Comparison of ENCODE assay signal across 8 cellular contexts in the genomic region with DNA sequence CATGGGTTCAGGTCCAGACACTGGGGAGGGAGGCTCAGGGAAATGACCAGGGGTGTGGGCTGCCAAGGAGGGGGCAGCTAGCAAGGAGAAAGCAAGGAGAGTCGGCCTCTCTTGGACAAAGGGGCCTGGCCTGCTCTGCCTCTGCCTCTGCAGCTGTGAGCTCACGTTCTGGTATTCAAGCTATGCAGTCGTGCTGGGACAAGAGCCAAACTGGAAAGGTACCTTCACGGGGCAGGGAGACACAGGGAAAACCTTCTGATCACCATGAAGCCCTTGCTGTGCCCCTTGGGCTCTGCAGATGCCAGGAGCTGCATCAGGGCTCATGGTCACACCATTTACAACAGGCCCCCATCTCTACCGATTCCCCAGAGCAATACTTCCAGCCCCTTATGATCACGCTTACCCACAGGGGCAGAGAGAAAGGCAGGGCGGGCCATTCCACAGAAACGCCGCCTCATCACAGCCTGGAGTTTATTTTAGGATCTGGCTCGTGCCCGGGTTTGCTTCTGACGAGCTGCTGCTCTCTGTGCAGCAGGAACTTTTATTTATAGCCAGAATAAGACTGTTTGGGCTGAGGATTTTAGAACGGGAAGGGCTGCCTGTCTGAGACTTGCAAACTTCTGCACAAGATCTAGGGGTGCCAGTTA.
A peak's percentile ranks its signal among the peaks of the same experiment; 100 is the strongest.
DNase-seq lines count a peak whose midpoint lies in the region; ATAC-seq, FAIRE-seq and TF ChIP-seq lines count a peak whose summit lies in the region.

No MANE protein-coding gene starts in this region.

- FAIRE-seq in A549 (lab: Jason Lieb, UNC) (no peak), GM19239 (lab: Jason Lieb, UNC) (no peak)

- H3K4me3 ChIP-seq in A549 (no peak overlapping the region), MG63 (peak overlapping the region; percentile 9; the same call in 1 of the 2 replicates), uterus (no peak overlapping the region)

- H3K27me3 Mint-ChIP-seq in effector memory CD8-positive, alpha-beta T cell = no peaks in the 10 kb centered on the region

- peak overlapping the region; percentile 85 for H3K4me2 ChIP-seq in A549

- H3K27ac ChIP-seq in A549 (peak overlapping the region; percentile 56 to 80; a peak in 5 of 6 replicates), uterus (peak overlapping the region; percentile 85 to 97)

- H3K27me3 ChIP-seq in MG63 (no peaks in the 10 kb centered on the region), uterus (no peaks in the 10 kb centered on the region)

- H3K36me3 ChIP-seq in MG63 (peaks cover 2% of the 10 kb centered on the region; the same call in 1 of the 2 replicates), uterus (no peaks in the 10 kb centered on the region)

- no peaks in the 10 kb centered on the region for H3K9me3 Mint-ChIP-seq in effector memory CD8-positive, alpha-beta T cell

- WGBS in A549 (ENCODE audit: missing lambda C conversion rate) = 6% methylated on average over 13 of the region's 13 CpGs

- no peak for TF ChIP-seq RAD21 in A549 (conservative IDR thresholded peaks at IDR 0.05 in 1 of 2, IDR thresholded peaks at IDR 0.05 in 1 of 2)

- H3K4me1 ChIP-seq in A549 = peaks cover 43% of the 10 kb centered on the region
- H3K4me1 ChIP-seq in uterus = peaks cover 17 to 23% of the 10 kb centered on the region in 2 donors

- H3K9me3 ChIP-seq in A549 (no peaks in the 10 kb centered on the region), MG63 (no peaks in the 10 kb centered on the region), uterus (no peaks in the 10 kb centered on the region)

- DNase-seq in A549 (ENCODE audit: low read depth in 1 of 2, low spot score in 1 of 2) = peak; percentile 67 to 81
- DNase-seq in MG63 = peak; percentile 91
- no peak for DNase-seq in effector memory CD8-positive, alpha-beta T cell
- peak; percentile 55 for DNase-seq in medulla oblongata (ENCODE audit: extremely low spot score)
- DNase-seq in uterus = peak; percentile 76 to 86
- DNase-seq in GM19239 (ENCODE audit: insufficient read length, low spot score) = no peak
- no peak for DNase-seq in NK-92 (lab: John Stamatoyannopoulos, UW; ENCODE audit: unreplicated experiment)
- no peak for DNase-seq in activated effector memory CD4-positive, alpha-beta T cell treated with Interleukin-2 at 50 U/mL for 16 hours

- peak; percentile 88 to 92 for ATAC-seq in A549
- no peak for ATAC-seq in effector memory CD8-positive, alpha-beta T cell (replicated peaks)

- peak overlapping the region; percentile 60 to 78 for H3K27ac Mint-ChIP-seq in effector memory CD8-positive, alpha-beta T cell

- TF ChIP-seq CTCF in A549 (IDR thresholded peaks at IDR 0.05) (no peak), uterus (IDR thresholded peaks at IDR 0.05) (no peak)

- peaks cover 17 to 25% of the 10 kb centered on the region in 2 donors for H3K4me1 Mint-ChIP-seq in effector memory CD8-positive, alpha-beta T cell (ENCODE audit: low read depth in 2 of 2)

- TF ChIP-seq POLR2A in A549 (IDR thresholded peaks at IDR 0.05; ENCODE audit: low read length) (no peak), uterus (IDR thresholded peaks at IDR 0.05) (no peak)

- intact Hi-C loops in uterus (cut with DNase I; ENCODE audit: low total_unique reads) = no loop called here

- CTCF ChIA-PET in A549 (lab: Yijun Ruan, JAX) = interaction anchor here (0.8 to 27.5 kb wide), 5 partner anchors 11 to 135 kb away, joined by 3 to 737 read pairs (median 7); a partner anchor contains a TSS

- H3K36me3 Mint-ChIP-seq in effector memory CD8-positive, alpha-beta T cell (ENCODE audit: insufficient read depth) = peaks cover 57% of the 10 kb centered on the region

- POLR2A ChIA-PET in A549 (lab: Yijun Ruan, JAX) = no interaction called here

- no peak for TF ChIP-seq EP300 in A549 (IDR thresholded peaks at IDR 0.05)

- no peak overlapping the region for H3K4me3 Mint-ChIP-seq in effector memory CD8-positive, alpha-beta T cell

TF ChIP-seq in A549, 52 proteins besides CTCF, POLR2A, EP300 and RAD21:
- TF ChIP-seq ZFP36 (IDR thresholded peaks at IDR 0.05; ENCODE audit: borderline replicate concordance, partially characterized antibody) (no peak), RNF2 (IDR thresholded peaks at IDR 0.05; ENCODE audit: borderline replicate concordance, low read depth) (no peak), NFE2L2 (conservative IDR thresholded peaks at IDR 0.05; ENCODE audit: low read length) (no peak), JUN (IDR thresholded peaks at IDR 0.05) (0 out of 5 replicates have a peak, but pooled peaks of 1 of the 2 experiments have one; percentile 29), KDM1A (IDR thresholded peaks at IDR 0.05; ENCODE audit: low read depth) (no peak), GATA3 (IDR thresholded peaks at IDR 0.05; ENCODE audit: borderline replicate concordance) (peak; percentile 53; the same call in 1 of the 2 replicates), RFX5 (IDR thresholded peaks at IDR 0.05) (no peak), PHF8 (IDR thresholded peaks at IDR 0.05; ENCODE audit: borderline replicate concordance, low read depth) (no peak), POLR2AphosphoS2 (conservative IDR thresholded peaks at IDR 0.05; ENCODE audit: low read length) (no peak), MAZ (IDR thresholded peaks at IDR 0.05; ENCODE audit: borderline replicate concordance, low read depth, low read length) (no peak), RARB (CRISPR knock-in tag; IDR thresholded peaks at IDR 0.05) (no peak), FOSL2 (IDR thresholded peaks at IDR 0.05) (no peak), FOSL2 (CRISPR knock-in tag; IDR thresholded peaks at IDR 0.05) (no peak), BHLHE40 (IDR thresholded peaks at IDR 0.05; ENCODE audit: low read depth, low read length) (peak; percentile 54), FOXS1 (CRISPR knock-in tag; IDR thresholded peaks at IDR 0.05) (no peak), SMC3 (IDR thresholded peaks at IDR 0.05) (no peak), MAFK (IDR thresholded peaks at IDR 0.05; ENCODE audit: partially characterized antibody) (no peak)
- TF ChIP-seq, protein P1, sequence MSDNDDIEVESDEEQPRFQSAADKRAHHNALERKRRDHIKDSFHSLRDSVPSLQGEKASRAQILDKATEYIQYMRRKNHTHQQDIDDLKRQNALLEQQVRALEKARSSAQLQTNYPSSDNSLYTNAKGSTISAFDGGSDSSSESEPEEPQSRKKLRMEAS (IDR thresholded peaks at IDR 0.05) = peak; percentile 50
- TF ChIP-seq, protein P2, sequence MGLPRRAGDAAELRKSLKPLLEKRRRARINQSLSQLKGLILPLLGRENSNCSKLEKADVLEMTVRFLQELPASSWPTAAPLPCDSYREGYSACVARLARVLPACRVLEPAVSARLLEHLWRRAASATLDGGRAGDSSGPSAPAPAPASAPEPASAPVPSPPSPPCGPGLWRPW (IDR thresholded peaks at IDR 0.05) = no peak
- TF ChIP-seq, protein P3, sequence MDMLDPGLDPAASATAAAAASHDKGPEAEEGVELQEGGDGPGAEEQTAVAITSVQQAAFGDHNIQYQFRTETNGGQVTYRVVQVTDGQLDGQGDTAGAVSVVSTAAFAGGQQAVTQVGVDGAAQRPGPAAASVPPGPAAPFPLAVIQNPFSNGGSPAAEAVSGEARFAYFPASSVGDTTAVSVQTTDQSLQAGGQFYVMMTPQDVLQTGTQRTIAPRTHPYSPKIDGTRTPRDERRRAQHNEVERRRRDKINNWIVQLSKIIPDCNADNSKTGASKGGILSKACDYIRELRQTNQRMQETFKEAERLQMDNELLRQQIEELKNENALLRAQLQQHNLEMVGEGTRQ (IDR thresholded peaks at IDR 0.05) = no peak
- TF ChIP-seq, protein P4, sequence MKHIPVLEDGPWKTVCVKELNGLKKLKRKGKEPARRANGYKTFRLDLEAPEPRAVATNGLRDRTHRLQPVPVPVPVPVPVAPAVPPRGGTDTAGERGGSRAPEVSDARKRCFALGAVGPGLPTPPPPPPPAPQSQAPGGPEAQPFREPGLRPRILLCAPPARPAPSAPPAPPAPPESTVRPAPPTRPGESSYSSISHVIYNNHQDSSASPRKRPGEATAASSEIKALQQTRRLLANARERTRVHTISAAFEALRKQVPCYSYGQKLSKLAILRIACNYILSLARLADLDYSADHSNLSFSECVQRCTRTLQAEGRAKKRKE (CRISPR knock-in tag; IDR thresholded peaks at IDR 0.05; ENCODE audit: low read depth) = no peak
- TF ChIP-seq, protein P5, sequence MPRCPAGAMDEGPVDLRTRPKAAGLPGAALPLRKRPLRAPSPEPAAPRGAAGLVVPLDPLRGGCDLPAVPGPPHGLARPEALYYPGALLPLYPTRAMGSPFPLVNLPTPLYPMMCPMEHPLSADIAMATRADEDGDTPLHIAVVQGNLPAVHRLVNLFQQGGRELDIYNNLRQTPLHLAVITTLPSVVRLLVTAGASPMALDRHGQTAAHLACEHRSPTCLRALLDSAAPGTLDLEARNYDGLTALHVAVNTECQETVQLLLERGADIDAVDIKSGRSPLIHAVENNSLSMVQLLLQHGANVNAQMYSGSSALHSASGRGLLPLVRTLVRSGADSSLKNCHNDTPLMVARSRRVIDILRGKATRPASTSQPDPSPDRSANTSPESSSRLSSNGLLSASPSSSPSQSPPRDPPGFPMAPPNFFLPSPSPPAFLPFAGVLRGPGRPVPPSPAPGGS (IDR thresholded peaks at IDR 0.05) = no peak

Comparison
In these comparisons a context has a peak if more than half of its experiments do, and no peak if none do; other contexts are left out.
1. DNase-seq: peak in A549 (2 of 2), MG63 (single experiment), medulla oblongata (single experiment) and uterus (2 of 2); none in effector memory CD8-positive, alpha-beta T cell (0 of 3), GM19239 (single experiment), NK-92 (single experiment) and activated effector memory CD4-positive, alpha-beta T cell treated with Interleukin-2 at 50 U/mL for 16 hours (single experiment).